In genomic region chr6:128259036-128259734, GRCh38 we compare ENCODE assay signal across 7 cellular contexts.
DNase-seq lines count a peak whose midpoint lies in the region; ATAC-seq, FAIRE-seq and TF ChIP-seq lines count a peak whose summit lies in the region.

No MANE protein-coding gene starts in this region.

- peaks cover 3% of the 10 kb centered on the region for H3K27me3 Mint-ChIP-seq in T-helper 1 cell treated with Interleukin-12 subunit alpha and Interleukin-12 subunit beta and Interleukin-4 antibody, amounts not matched to agents 30 μg/mL and 1 μg/mL, for 36 hours (ENCODE audit: low read depth)

- no peaks in the 10 kb centered on the region for H3K9me3 Mint-ChIP-seq in T-helper 1 cell treated with Interleukin-12 subunit alpha and Interleukin-12 subunit beta and Interleukin-4 antibody, amounts not matched to agents 30 μg/mL and 1 μg/mL, for 36 hours
- no peaks in the 10 kb centered on the region for H3K9me3 Mint-ChIP-seq in stimulated activated effector memory CD8-positive, alpha-beta T cell treated with anti-CD3 and anti-CD28 coated beads, Interleukin-12 subunit alpha, Interleukin-12 subunit beta, amount 100 ng/mL, for 72 hours

- ATAC-seq in HG02852 (IDR thresholded peaks at IDR 0.05; ENCODE audit: unreplicated experiment) = peak; percentile 94
- ATAC-seq in stimulated activated effector memory CD8-positive, alpha-beta T cell treated with anti-CD3 and anti-CD28 coated beads, Interleukin-12 subunit alpha, Interleukin-12 subunit beta, amount 100 ng/mL, for 72 hours = peak; percentile 75

- no peak for FAIRE-seq in RCC 7860 (lab: Jason Lieb, UNC)

- no peak for DNase-seq in stimulated activated effector memory CD8-positive, alpha-beta T cell treated with anti-CD3 and anti-CD28 coated beads, Interleukin-12 subunit alpha, Interleukin-12 subunit beta, amount 100 ng/mL, for 72 hours (ENCODE audit: low spot score in 2 of 2)
- no peak for DNase-seq in NCI-H526 treated with DMSO at 0.1 percent for 48 hours (lab: John Stamatoyannopoulos, UW)
- DNase-seq in RCC 7860 (ENCODE audit: low spot score) = no peak
- DNase-seq in HK-2 (ENCODE audit: unreplicated experiment) = no peak

- H3K27ac Mint-ChIP-seq in T-helper 1 cell treated with Interleukin-12 subunit alpha and Interleukin-12 subunit beta and Interleukin-4 antibody, amounts not matched to agents 30 μg/mL and 1 μg/mL, for 36 hours = peak overlapping the region; percentile 43
- no peak overlapping the region for H3K27ac Mint-ChIP-seq in stimulated activated effector memory CD8-positive, alpha-beta T cell treated with anti-CD3 and anti-CD28 coated beads, Interleukin-12 subunit alpha, Interleukin-12 subunit beta, amount 100 ng/mL, for 72 hours

- H3K36me3 Mint-ChIP-seq in T-helper 1 cell treated with Interleukin-12 subunit alpha and Interleukin-12 subunit beta and Interleukin-4 antibody, amounts not matched to agents 30 μg/mL and 1 μg/mL, for 36 hours (ENCODE audit: low read depth) = peaks cover 5% of the 10 kb centered on the region
- no peaks in the 10 kb centered on the region for H3K36me3 Mint-ChIP-seq in stimulated activated effector memory CD8-positive, alpha-beta T cell treated with anti-CD3 and anti-CD28 coated beads, Interleukin-12 subunit alpha, Interleukin-12 subunit beta, amount 100 ng/mL, for 72 hours

- H3K4me3 Mint-ChIP-seq in T-helper 1 cell treated with Interleukin-12 subunit alpha and Interleukin-12 subunit beta and Interleukin-4 antibody, amounts not matched to agents 30 μg/mL and 1 μg/mL, for 36 hours = peak overlapping the region; percentile 47
- peak overlapping the region; percentile 9 for H3K4me3 Mint-ChIP-seq in stimulated activated effector memory CD8-positive, alpha-beta T cell treated with anti-CD3 and anti-CD28 coated beads, Interleukin-12 subunit alpha, Interleukin-12 subunit beta, amount 100 ng/mL, for 72 hours

- H3K4me1 Mint-ChIP-seq in T-helper 1 cell treated with Interleukin-12 subunit alpha and Interleukin-12 subunit beta and Interleukin-4 antibody, amounts not matched to agents 30 μg/mL and 1 μg/mL, for 36 hours (ENCODE audit: low read depth) = peaks cover 18% of the 10 kb centered on the region
- H3K4me1 Mint-ChIP-seq in stimulated activated effector memory CD8-positive, alpha-beta T cell treated with anti-CD3 and anti-CD28 coated beads, Interleukin-12 subunit alpha, Interleukin-12 subunit beta, amount 100 ng/mL, for 72 hours = peaks cover 23% of the 10 kb centered on the region

- TF ChIP-seq POLR2A in GM19099 (IDR thresholded peaks at IDR 0.05; ENCODE audit: extremely low read depth, insufficient read length, low read depth) = peak; percentile 23
